In genomic region chr20:17943343-17943742, GRCh38 we compare ENCODE assay signal across 1 cellular context.
TF ChIP-seq lines count a peak whose summit lies in the region.

No MANE protein-coding gene starts in this region.

TF ChIP-seq in GM23338, 12 proteins besides CTCF, POLR2A, EP300 and RAD21 (continued from another document):
- TF ChIP-seq ZNF462 (CRISPR knock-in tag; IDR thresholded peaks at IDR 0.05) (no peak), NANOG (IDR thresholded peaks at IDR 0.05; ENCODE audit: borderline replicate concordance) (no peak), POLR2AphosphoS5 (IDR thresholded peaks at IDR 0.05; ENCODE audit: low read depth) (no peak), ETS1 (IDR thresholded peaks at IDR 0.05) (no peak), EZH2phosphoT487 (IDR thresholded peaks at IDR 0.05; ENCODE audit: unreplicated experiment) (no peak), JUNB (IDR thresholded peaks at IDR 0.05; ENCODE audit: unreplicated experiment) (no peak), EZH2 (IDR thresholded peaks at IDR 0.05; ENCODE audit: low read depth, unreplicated experiment) (no peak)
